1 cellular context compared by ENCODE assay signal in the genomic region with DNA sequence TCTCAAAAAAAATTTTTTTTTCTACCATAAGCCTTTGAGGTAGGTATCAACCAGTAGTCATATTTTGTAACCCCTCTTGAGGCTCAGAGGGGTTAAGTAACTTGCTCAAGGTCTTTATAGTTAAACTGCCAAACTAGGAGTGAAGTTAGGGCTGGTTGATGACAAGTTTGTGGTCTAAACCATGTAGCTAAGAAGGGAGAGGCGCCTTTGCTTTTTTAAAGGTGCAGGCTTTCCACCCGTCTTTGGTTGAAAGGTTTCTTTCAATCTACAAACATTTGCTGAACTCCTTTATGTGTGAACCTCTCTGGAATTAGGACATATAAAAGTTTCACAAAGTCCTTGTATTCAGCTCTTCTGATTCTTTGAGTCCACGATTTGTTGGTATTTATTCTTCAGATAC.
TF ChIP-seq lines count a peak whose summit lies in the region.

No MANE protein-coding gene starts in this region.

TF ChIP-seq in HepG2, 621 proteins besides CTCF, POLR2A, EP300 and RAD21:
- TF ChIP-seq ZNF17 (CRISPR knock-in tag; IDR thresholded peaks at IDR 0.05) (no peak), ZNF841 (CRISPR knock-in tag; IDR thresholded peaks at IDR 0.05; ENCODE audit: borderline replicate concordance) (no peak), CREB1 (IDR thresholded peaks at IDR 0.05) (no peak), CREB1 (CRISPR knock-in tag; IDR thresholded peaks at IDR 0.05) (0 out of 2 replicates have a peak, but pooled peaks have one; percentile 9), ZNF230 (CRISPR knock-in tag; IDR thresholded peaks at IDR 0.05) (no peak), BCL6 (CRISPR knock-in tag; IDR thresholded peaks at IDR 0.05) (no peak)
- TF ChIP-seq, protein P1, sequence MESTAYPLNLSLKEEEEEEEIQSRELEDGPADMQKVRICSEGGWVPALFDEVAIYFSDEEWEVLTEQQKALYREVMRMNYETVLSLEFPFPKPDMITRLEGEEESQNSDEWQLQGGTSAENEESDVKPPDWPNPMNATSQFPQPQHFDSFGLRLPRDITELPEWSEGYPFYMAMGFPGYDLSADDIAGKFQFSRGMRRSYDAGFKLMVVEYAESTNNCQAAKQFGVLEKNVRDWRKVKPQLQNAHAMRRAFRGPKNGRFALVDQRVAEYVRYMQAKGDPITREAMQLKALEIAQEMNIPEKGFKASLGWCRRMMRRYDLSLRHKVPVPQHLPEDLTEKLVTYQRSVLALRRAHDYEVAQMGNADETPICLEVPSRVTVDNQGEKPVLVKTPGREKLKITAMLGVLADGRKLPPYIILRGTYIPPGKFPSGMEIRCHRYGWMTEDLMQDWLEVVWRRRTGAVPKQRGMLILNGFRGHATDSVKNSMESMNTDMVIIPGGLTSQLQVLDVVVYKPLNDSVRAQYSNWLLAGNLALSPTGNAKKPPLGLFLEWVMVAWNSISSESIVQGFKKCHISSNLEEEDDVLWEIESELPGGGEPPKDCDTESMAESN (CRISPR knock-in tag; conservative IDR thresholded peaks at IDR 0.05), result no peak
- TF ChIP-seq, protein P2, sequence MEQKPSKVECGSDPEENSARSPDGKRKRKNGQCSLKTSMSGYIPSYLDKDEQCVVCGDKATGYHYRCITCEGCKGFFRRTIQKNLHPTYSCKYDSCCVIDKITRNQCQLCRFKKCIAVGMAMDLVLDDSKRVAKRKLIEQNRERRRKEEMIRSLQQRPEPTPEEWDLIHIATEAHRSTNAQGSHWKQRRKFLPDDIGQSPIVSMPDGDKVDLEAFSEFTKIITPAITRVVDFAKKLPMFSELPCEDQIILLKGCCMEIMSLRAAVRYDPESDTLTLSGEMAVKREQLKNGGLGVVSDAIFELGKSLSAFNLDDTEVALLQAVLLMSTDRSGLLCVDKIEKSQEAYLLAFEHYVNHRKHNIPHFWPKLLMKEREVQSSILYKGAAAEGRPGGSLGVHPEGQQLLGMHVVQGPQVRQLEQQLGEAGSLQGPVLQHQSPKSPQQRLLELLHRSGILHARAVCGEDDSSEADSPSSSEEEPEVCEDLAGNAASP (CRISPR knock-in tag; IDR thresholded peaks at IDR 0.05; ENCODE audit: borderline replicate concordance), result no peak
